ENCODE assay signal across 1 cellular context in genomic region chr5:154940772-154941620, GRCh38.
A peak's percentile ranks its signal among the peaks of the same experiment; 100 is the strongest.
TF ChIP-seq lines count a peak whose summit lies in the region.

Gene MRPL22 (plus strand): TSS chr5:154941073. CDS start chr5:154941111, 38 bp downstream.

TF ChIP-seq in HepG2, 621 proteins besides CTCF, POLR2A, EP300 and RAD21 (continued from another document and continues in another):
- TF ChIP-seq GLMP (CRISPR knock-in tag; IDR thresholded peaks at IDR 0.05; ENCODE audit: borderline replicate concordance) (no peak), HOXD1 (CRISPR knock-in tag; IDR thresholded peaks at IDR 0.05) (0 out of 2 replicates have a peak, but pooled peaks have one; percentile 29), CREBL2 (CRISPR knock-in tag; IDR thresholded peaks at IDR 0.05; ENCODE audit: borderline replicate concordance) (no peak), ZNF138 (CRISPR knock-in tag; IDR thresholded peaks at IDR 0.05; ENCODE audit: low read depth) (no peak), ZNF432 (CRISPR knock-in tag; IDR thresholded peaks at IDR 0.05; ENCODE audit: borderline replicate concordance) (no peak), ZNF850 (CRISPR knock-in tag; conservative IDR thresholded peaks at IDR 0.05) (no peak), MTF1 (CRISPR knock-in tag; IDR thresholded peaks at IDR 0.05) (peak; percentile 82; the same call in 1 of the 2 replicates), ZSCAN5A (CRISPR knock-in tag; IDR thresholded peaks at IDR 0.05; ENCODE audit: borderline replicate concordance) (peak; percentile 66; the same call in 1 of the 2 replicates), ZNF644 (CRISPR knock-in tag; IDR thresholded peaks at IDR 0.05; ENCODE audit: low read depth) (peak; percentile 75; the same call in 1 of the 2 replicates), BRD4 (CRISPR knock-in tag; IDR thresholded peaks at IDR 0.05) (peak; percentile 68; the same call in 1 of the 2 replicates), SNAPC4 (CRISPR knock-in tag; IDR thresholded peaks at IDR 0.05) (0 out of 2 replicates have a peak, but pooled peaks have one; percentile 39), TBX2 (CRISPR knock-in tag; IDR thresholded peaks at IDR 0.05; ENCODE audit: borderline replicate concordance) (no peak), LBX2 (CRISPR knock-in tag; IDR thresholded peaks at IDR 0.05; ENCODE audit: borderline replicate concordance) (no peak), ELF1 (CRISPR knock-in tag; IDR thresholded peaks at IDR 0.05) (peak; percentile 60), ZNF598 (CRISPR knock-in tag; IDR thresholded peaks at IDR 0.05; ENCODE audit: borderline replicate concordance) (0 out of 2 replicates have a peak, but pooled peaks have one; percentile 23), BORCS8-MEF2B (CRISPR knock-in tag; IDR thresholded peaks at IDR 0.05) (peak; percentile 65), ZNF251 (CRISPR knock-in tag; IDR thresholded peaks at IDR 0.05) (no peak), NR2C2 (CRISPR knock-in tag; IDR thresholded peaks at IDR 0.05; ENCODE audit: borderline replicate concordance) (0 out of 2 replicates have a peak, but pooled peaks have one; percentile 23), FOXP4 (CRISPR knock-in tag; IDR thresholded peaks at IDR 0.05) (peak; percentile 22; the same call in 1 of the 2 replicates), ELF3 (CRISPR knock-in tag; IDR thresholded peaks at IDR 0.05) (0 out of 2 replicates have a peak, but pooled peaks have one; percentile 31), IKZF1 (IDR thresholded peaks at IDR 0.05) (no peak), ZNF264 (CRISPR knock-in tag; IDR thresholded peaks at IDR 0.05) (0 out of 2 replicates have a peak, but pooled peaks have one; percentile 41), ZNF543 (CRISPR knock-in tag; IDR thresholded peaks at IDR 0.05) (no peak; the same call in 1 of the 2 replicates), ZNF234 (CRISPR knock-in tag; conservative IDR thresholded peaks at IDR 0.05) (no peak), GATA4 (IDR thresholded peaks at IDR 0.05; ENCODE audit: borderline replicate concordance, low read depth) (0 out of 2 replicates have a peak, but pooled peaks have one; percentile 52), ZFP36L2 (CRISPR knock-in tag; IDR thresholded peaks at IDR 0.05) (0 out of 2 replicates have a peak, but pooled peaks have one; percentile 18), SOX13 (IDR thresholded peaks at IDR 0.05) (no peak), SOX13 (CRISPR knock-in tag; conservative IDR thresholded peaks at IDR 0.05 in 1 of 2, IDR thresholded peaks at IDR 0.05 in 1 of 2) (peak in 1 of 2 experiments; percentile 2; a peak in 1 of 4 replicates), SCMH1 (CRISPR knock-in tag; IDR thresholded peaks at IDR 0.05; ENCODE audit: borderline replicate concordance) (no peak), NPAS2 (CRISPR knock-in tag; IDR thresholded peaks at IDR 0.05; ENCODE audit: borderline replicate concordance) (no peak), ZMYM3 (CRISPR knock-in tag; IDR thresholded peaks at IDR 0.05) (peak; percentile 14; the same call in 1 of the 2 replicates), CAMTA2 (CRISPR knock-in tag; IDR thresholded peaks at IDR 0.05; ENCODE audit: borderline replicate concordance) (no peak), ZNF143 (CRISPR knock-in tag; IDR thresholded peaks at IDR 0.05) (peak; percentile 78), ZGPAT (CRISPR knock-in tag; IDR thresholded peaks at IDR 0.05) (peak; percentile 68), POGK (CRISPR knock-in tag; conservative IDR thresholded peaks at IDR 0.05) (peak; percentile 75; the same call in 1 of the 2 replicates), RFX5 (IDR thresholded peaks at IDR 0.05; ENCODE audit: low read depth, low read length) (no peak), MNT (IDR thresholded peaks at IDR 0.05) (no peak), HNRNPH1 (optimal IDR thresholded peaks at IDR 0.05; ENCODE audit: low read depth, low read length) (no peak), ZNF782 (CRISPR knock-in tag; IDR thresholded peaks at IDR 0.05; ENCODE audit: borderline replicate concordance) (no peak), ARNT2 (CRISPR knock-in tag; IDR thresholded peaks at IDR 0.05; ENCODE audit: low read depth) (peak; percentile 50; the same call in 1 of the 2 replicates), ZNF503 (CRISPR knock-in tag; IDR thresholded peaks at IDR 0.05) (peak; percentile 21; the same call in 1 of the 2 replicates), ELF4 (CRISPR knock-in tag; IDR thresholded peaks at IDR 0.05; ENCODE audit: borderline replicate concordance) (no peak), NONO (IDR thresholded peaks at IDR 0.05) (no peak), NONO (CRISPR knock-in tag; conservative IDR thresholded peaks at IDR 0.05) (peak; percentile 50; the same call in 1 of the 2 replicates), REPIN1 (CRISPR knock-in tag; IDR thresholded peaks at IDR 0.05; ENCODE audit: borderline replicate concordance, low read depth) (peak; percentile 79; the same call in 1 of the 2 replicates), DRAP1 (CRISPR knock-in tag; IDR thresholded peaks at IDR 0.05) (peak; percentile 80)
